ENCODE assay signal across 26 cellular contexts in genomic region chr11:125053167-125053566, GRCh38. TPM values are rescaled to one million over a fixed set of nuclear protein-coding genes. Genes with fewer than 3 reads are reported as not detected.
DNase-seq lines count a peak whose midpoint lies in the region; ATAC-seq, FAIRE-seq and TF ChIP-seq lines count a peak whose summit lies in the region.
"Had no signal": no experiment of that assay in that cellular context is flagged by ENCODE, and none has a peak within 500 bp of the region (broad histone marks: within the 10 kb centered on the region; RNA-seq: fewer than 3 reads in every experiment).

No MANE protein-coding gene starts in this region.

- H3K9me3 Mint-ChIP-seq in activated naive CD4-positive, alpha-beta T cell treated with anti-CD3 and anti-CD28 coated beads, Interleukin-2, amount 50 U/mL, for 72 hours: no peaks in the 10 kb centered on the region
- no peaks in the 10 kb centered on the region for H3K9me3 Mint-ChIP-seq in activated naive CD4-positive, alpha-beta T cell treated with anti-CD3 and anti-CD28 coated beads, Interleukin-2, amount 10 ng/mL, durations not matched to agents 7 days and 5 days
- H3K9me3 Mint-ChIP-seq in stimulated activated effector memory CD8-positive, alpha-beta T cell treated with anti-CD3 and anti-CD28 coated beads, Interleukin-12 subunit alpha, Interleukin-12 subunit beta, amount 100 ng/mL, for 72 hours: no peaks in the 10 kb centered on the region
- H3K9me3 Mint-ChIP-seq: IgD-negative memory B cell had no signal

- in situ Hi-C loops in KBM-7 (cut with MboI; ENCODE audit: low pct_unique_long_range_greater_than_20kb, low sequenced_read_pairs): no loop called here

- H3K4me3 ChIP-seq in bronchial epithelial cell (ENCODE audit: low read depth, low read length) (no peak overlapping the region), heart right ventricle (no peak overlapping the region)
- H3K4me3 ChIP-seq: BLaER1 treated with 17β-estradiol and CSF1 and Interleukin-3, amounts not matched to agents 10 nM and 100 nM; Peyer's patch; SK-N-MC had no signal

- H3K27me3 ChIP-seq in bronchial epithelial cell (ENCODE audit: control insufficient read depth, insufficient read depth, low read length) (no peaks in the 10 kb centered on the region), heart right ventricle (no peaks in the 10 kb centered on the region)
- H3K27me3 ChIP-seq: BLaER1 treated with 17β-estradiol and CSF1 and Interleukin-3, amounts not matched to agents 10 nM and 100 nM; Peyer's patch had no signal

- no peaks in the 10 kb centered on the region for H3K36me3 Mint-ChIP-seq in activated naive CD4-positive, alpha-beta T cell treated with anti-CD3 and anti-CD28 coated beads, Interleukin-2, amount 50 U/mL, for 72 hours
- no peaks in the 10 kb centered on the region for H3K36me3 Mint-ChIP-seq in activated naive CD4-positive, alpha-beta T cell treated with anti-CD3 and anti-CD28 coated beads, Interleukin-2, amount 10 ng/mL, durations not matched to agents 7 days and 5 days
- H3K36me3 Mint-ChIP-seq in stimulated activated effector memory CD8-positive, alpha-beta T cell treated with anti-CD3 and anti-CD28 coated beads, Interleukin-12 subunit alpha, Interleukin-12 subunit beta, amount 100 ng/mL, for 72 hours: no peaks in the 10 kb centered on the region
- H3K36me3 Mint-ChIP-seq: CD8-positive, alpha-beta T cell had no signal

- no peak for FAIRE-seq in bronchial epithelial cell (lab: Jason Lieb, UNC)
- FAIRE-seq: H1 had no signal

- peaks cover 7% of the 10 kb centered on the region for H3K27me3 Mint-ChIP-seq in activated naive CD4-positive, alpha-beta T cell treated with anti-CD3 and anti-CD28 coated beads, Interleukin-2, amount 10 ng/mL, durations not matched to agents 7 days and 5 days
- H3K27me3 Mint-ChIP-seq: IgD-negative memory B cell had no signal

- intact Hi-C loops in heart right ventricle (cut with DNase I): no loop called here

- CTCF ChIA-PET in activated naive CD4-positive, alpha-beta T cell treated with anti-CD3 and anti-CD28 coated beads, Interleukin-2, amount 10 ng/mL, durations not matched to agents 7 days and 5 days (lab: Charles Lee): interaction anchor here (0.9 to 1.5 kb wide), 3 partner anchors 11 to 89 kb away, joined by 3 to 5 read pairs (median 3); no protein-coding TSS in a partner anchor

- H3K27ac ChIP-seq in heart right ventricle: no peak overlapping the region
- H3K27ac ChIP-seq: BLaER1 treated with 17β-estradiol and CSF1 and Interleukin-3, amounts not matched to agents 10 nM and 100 nM; Peyer's patch; SK-N-MC had no signal

- H3K4me3 Mint-ChIP-seq in activated naive CD4-positive, alpha-beta T cell treated with anti-CD3 and anti-CD28 coated beads, Interleukin-2, amount 10 ng/mL, durations not matched to agents 7 days and 5 days: no peak overlapping the region
- H3K4me3 Mint-ChIP-seq in stimulated activated effector memory CD8-positive, alpha-beta T cell treated with anti-CD3 and anti-CD28 coated beads, Interleukin-12 subunit alpha, Interleukin-12 subunit beta, amount 100 ng/mL, for 72 hours: no peak overlapping the region
- H3K4me3 Mint-ChIP-seq: CD8-positive, alpha-beta T cell; IgD-negative memory B cell had no signal

- H3K4me1 Mint-ChIP-seq in activated naive CD4-positive, alpha-beta T cell treated with anti-CD3 and anti-CD28 coated beads, Interleukin-2, amount 10 ng/mL, durations not matched to agents 7 days and 5 days: no peaks in the 10 kb centered on the region
- no peaks in the 10 kb centered on the region for H3K4me1 Mint-ChIP-seq in stimulated activated effector memory CD8-positive, alpha-beta T cell treated with anti-CD3 and anti-CD28 coated beads, Interleukin-12 subunit alpha, Interleukin-12 subunit beta, amount 100 ng/mL, for 72 hours
- H3K4me1 Mint-ChIP-seq: IgD-negative memory B cell had no signal

- H3K9me3 ChIP-seq in heart right ventricle: peaks cover 0 to 4% (median 0%) of the 10 kb centered on the region in 11 donors
- H3K9me3 ChIP-seq: BLaER1 treated with 17β-estradiol and CSF1 and Interleukin-3, amounts not matched to agents 10 nM and 100 nM; Peyer's patch had no signal

- H3K36me3 ChIP-seq in bronchial epithelial cell (ENCODE audit: control insufficient read depth, insufficient read depth, low read length) (no peaks in the 10 kb centered on the region), heart right ventricle (no peaks in the 10 kb centered on the region)
- H3K36me3 ChIP-seq: BLaER1 treated with 17β-estradiol and CSF1 and Interleukin-3, amounts not matched to agents 10 nM and 100 nM; Peyer's patch had no signal

- H3K27ac Mint-ChIP-seq in activated naive CD4-positive, alpha-beta T cell treated with anti-CD3 and anti-CD28 coated beads, Interleukin-2, amount 50 U/mL, for 72 hours: no peak overlapping the region
- H3K27ac Mint-ChIP-seq in activated naive CD4-positive, alpha-beta T cell treated with anti-CD3 and anti-CD28 coated beads, Interleukin-2, amount 10 ng/mL, durations not matched to agents 7 days and 5 days: no peak overlapping the region
- no peak overlapping the region for H3K27ac Mint-ChIP-seq in stimulated activated effector memory CD8-positive, alpha-beta T cell treated with anti-CD3 and anti-CD28 coated beads, Interleukin-12 subunit alpha, Interleukin-12 subunit beta, amount 100 ng/mL, for 72 hours
- H3K27ac Mint-ChIP-seq: CD8-positive, alpha-beta T cell; IgD-negative memory B cell had no signal

- ATAC-seq in activated naive CD4-positive, alpha-beta T cell treated with anti-CD3 and anti-CD28 coated beads, Interleukin-2, amount 50 U/mL, for 72 hours: peak; percentile 41 to 96
- ATAC-seq in stimulated activated effector memory CD8-positive, alpha-beta T cell treated with anti-CD3 and anti-CD28 coated beads, Interleukin-12 subunit alpha, Interleukin-12 subunit beta, amount 100 ng/mL, for 72 hours: peak; percentile 69
- ATAC-seq in heart right ventricle: no peak
- ATAC-seq: CD8-positive, alpha-beta T cell; HCT116 had no signal

- no peak for DNase-seq in activated naive CD4-positive, alpha-beta T cell treated with anti-CD3 and anti-CD28 coated beads, Interleukin-2, amount 50 U/mL, for 72 hours (ENCODE audit: low spot score in 2 of 2)
- DNase-seq in activated naive CD4-positive, alpha-beta T cell treated with anti-CD3 and anti-CD28 coated beads, Interleukin-2, amount 10 ng/mL, durations not matched to agents 7 days and 5 days: no peak
- DNase-seq in M059J (ENCODE audit: low read depth) (peak; percentile 51), bronchial epithelial cell (ENCODE audit: low read depth) (peak; percentile 56), SIG-M5 treated with dmso at 0.1 percent for 504 hours (lab: John Stamatoyannopoulos, UW; ENCODE audit: unreplicated experiment) (no peak), heart right ventricle (no peak), KBM-7 (no peak)
- DNase-seq in stimulated activated effector memory CD8-positive, alpha-beta T cell treated with anti-CD3 and anti-CD28 coated beads, Interleukin-12 subunit alpha, Interleukin-12 subunit beta, amount 100 ng/mL, for 72 hours (ENCODE audit: low spot score in 2 of 2): no peak
- DNase-seq: 8988T; CD8-positive, alpha-beta T cell; DMS153; GF-D8; Kasumi-1; NCI-H1092; NCI-H146; NCI-H2029; NCI-H226; NCI-H774; NK-92 treated with Interleukin-12 subunit alpha and Interleukin-12 subunit beta, amount 100 ng/mL, for 24 hours; Peyer's patch; Right ventricle myocardium superior had no signal

- no peaks in the 10 kb centered on the region for H3K4me1 ChIP-seq in heart right ventricle
- H3K4me1 ChIP-seq: Peyer's patch had no signal

- TF ChIP-seq CTCF in bronchial epithelial cell (IDR thresholded peaks at IDR 0.05; ENCODE audit: insufficient read depth, low read length, severe bottlenecking) (no peak), heart right ventricle (IDR thresholded peaks at IDR 0.05) (no peak)

- 77 to 85% methylated on average over 1 of the region's 1 CpG for WGBS in heart right ventricle, 2 donors

RNA-seq across cellular contexts. Expression of gene SLC37A2, which starts 9.9 kb away (rescaled TPM):
- 1 to 10 TPM in 1 of 2 donors, under 1 TPM in 1; 0.56 to 1.8 TPM for total RNA-seq in activated naive CD4-positive, alpha-beta T cell treated with anti-CD3 and anti-CD28 coated beads, Interleukin-2, amount 50 U/mL, for 72 hours
- 7.2 and 11.8 TPM in 2 replicates for total RNA-seq in M059J (2014; rRNA removed; shearing (Covaris generic))
- 25.5 and 30.1 TPM in 2 replicates for total RNA-seq in bronchial epithelial cell
- 10 to 100 TPM in 1 of 10 donors, 1 to 10 TPM in 7, under 1 TPM in 2; 0.74 to 10.5 (median 1.7) TPM for total RNA-seq in heart right ventricle
- polyA plus RNA-seq in heart right ventricle: under 1 TPM; 0.74 to 0.88 TPM

RNA-seq across cellular contexts. Expression of gene TMEM218, which starts 58.3 kb away (rescaled TPM):
- total RNA-seq in activated naive CD4-positive, alpha-beta T cell treated with anti-CD3 and anti-CD28 coated beads, Interleukin-2, amount 50 U/mL, for 72 hours: 10 to 100 TPM; 10.1 to 10.8 TPM
- total RNA-seq in M059J (2014; rRNA removed; shearing (Covaris generic)): 24.0 and 32.7 TPM in 2 replicates
- 28.4 and 29.3 TPM in 2 replicates for total RNA-seq in bronchial epithelial cell
- total RNA-seq in heart right ventricle: 1 to 10 TPM; 4.5 to 7.8 (median 6.7) TPM
- 10 to 100 TPM in 1 of 2 donors, 1 to 10 TPM in 1; 7.6 to 17.1 TPM for polyA plus RNA-seq in heart right ventricle

Comparison
In these comparisons a context has a peak if more than half of its experiments do, and no peak if none do; other contexts are left out.
1. ATAC-seq: peak in activated naive CD4-positive, alpha-beta T cell treated with anti-CD3 and anti-CD28 coated beads, Interleukin-2, amount 50 U/mL, for 72 hours (2 of 2) and stimulated activated effector memory CD8-positive, alpha-beta T cell treated with anti-CD3 and anti-CD28 coated beads, Interleukin-12 subunit alpha, Interleukin-12 subunit beta, amount 100 ng/mL, for 72 hours (single experiment); none in heart right ventricle (0 of 8).
2. DNase-seq: peak in M059J (single experiment) and bronchial epithelial cell (single experiment); none in activated naive CD4-positive, alpha-beta T cell treated with anti-CD3 and anti-CD28 coated beads, Interleukin-2, amount 50 U/mL, for 72 hours (0 of 2), activated naive CD4-positive, alpha-beta T cell treated with anti-CD3 and anti-CD28 coated beads, Interleukin-2, amount 10 ng/mL, durations not matched to agents 7 days and 5 days (single experiment), stimulated activated effector memory CD8-positive, alpha-beta T cell treated with anti-CD3 and anti-CD28 coated beads, Interleukin-12 subunit alpha, Interleukin-12 subunit beta, amount 100 ng/mL, for 72 hours (0 of 2), SIG-M5 treated with dmso at 0.1 percent for 504 hours (single experiment), heart right ventricle (0 of 2) and KBM-7 (single experiment).